ENCODE assay signal across 13 cellular contexts in genomic region chr15:36810656-36811449, GRCh38.
A peak's percentile ranks its signal among the peaks of the same experiment; 100 is the strongest.
DNase-seq lines count a peak whose midpoint lies in the region; ATAC-seq and TF ChIP-seq lines count a peak whose summit lies in the region.
"Had no signal": no experiment of that assay in that cellular context is flagged by ENCODE, and none has a peak within 500 bp of the region (broad histone marks: within the 10 kb centered on the region; RNA-seq: fewer than 3 reads in every experiment).

No MANE protein-coding gene starts in this region.

- POLR2A ChIA-PET in A673 (lab: Charles Lee; ENCODE audit: low non-redundant PET): no interaction called here

- H3K27ac ChIP-seq in A673 (ENCODE audit: low read depth, low read length, poor library complexity, severe bottlenecking) (no peak overlapping the region), esophagus muscularis mucosa (replicated peaks in 1 of 4) (peak overlapping the region; percentile 50 to 78 (median 63))
- H3K27ac ChIP-seq: epithelial cell of prostate, parathyroid adenoma, RWPE1 had no signal

- no peak for TF ChIP-seq POLR2A in esophagus muscularis mucosa (IDR thresholded peaks at IDR 0.05; ENCODE audit: low read depth)

- CTCF ChIA-PET in A673 (lab: Charles Lee): no interaction called here

- 58% methylated on average over 10 of the region's 10 CpGs for WGBS in esophagus muscularis mucosa

- H3K9me3 ChIP-seq in A673 (ENCODE audit: low read depth, low read length, poor library complexity, severe bottlenecking): no peaks in the 10 kb centered on the region
- H3K9me3 ChIP-seq in esophagus muscularis mucosa: no peaks in the 10 kb centered on the region

- BruUV-seq in A673 (replicated peaks; lab: Mats Ljungman, UMichigan): no TSS peak

- peak; percentile 57 for TF ChIP-seq CTCF in A673 (conservative IDR thresholded peaks at IDR 0.05; ENCODE audit: low read depth, low read length)
- TF ChIP-seq CTCF in esophagus muscularis mucosa (IDR thresholded peaks at IDR 0.05): peak in 2 of 3 experiments; percentile 7 to 41

- no peak overlapping the region for H3K4me3 ChIP-seq in A673 (ENCODE audit: low read depth, low read length, poor library complexity, severe bottlenecking)
- no peak overlapping the region for H3K4me3 ChIP-seq in esophagus muscularis mucosa

- H3K36me3 ChIP-seq in A673 (ENCODE audit: insufficient read depth, low read length, poor library complexity, severe bottlenecking) (no peaks in the 10 kb centered on the region), esophagus muscularis mucosa (peaks cover 0 to 5% (median 0%) of the 10 kb centered on the region in 4 donors)

- DNase-seq in A673 (ENCODE audit: low spot score): peak; percentile 33
- DNase-seq in NAMALWA (ENCODE audit: low spot score): peak; percentile 55
- DNase-seq in esophagus muscularis mucosa (ENCODE audit: extremely low spot score): no peak
- DNase-seq in kidney tubule cell (ENCODE audit: low spot score): no peak
- no peak for DNase-seq in kidney glomerular epithelial cell (lab: John Stamatoyannopoulos, UW)
- no peak for DNase-seq in NCI-H2196 treated with DMSO at 0.1 percent for 48 hours (lab: John Stamatoyannopoulos, UW; ENCODE audit: unreplicated experiment)
- no peak for DNase-seq in DMS153 (lab: John Stamatoyannopoulos, UW)
- DNase-seq: activated T-cell treated with anti-CD3 and anti-CD28 coated beads, Interleukin-2, amount 50 U/mL, for 48 hours; CD4-positive, alpha-beta T cell had no signal

- TF ChIP-seq EP300 in esophagus muscularis mucosa (IDR thresholded peaks at IDR 0.05): no peak

- peak; percentile 69 for ATAC-seq in GM19025 (IDR thresholded peaks at IDR 0.05; ENCODE audit: low read depth, unreplicated experiment)

- intact Hi-C loops in A673 (cut with micrococcal nuclease; ENCODE audit: unreplicated experiment) (no loop called here), esophagus muscularis mucosa (cut with DNase I) (no loop called here)

- H3K4me1 ChIP-seq in A673 (ENCODE audit: insufficient read depth, low read length, poor library complexity, severe bottlenecking): no peaks in the 10 kb centered on the region
- H3K4me1 ChIP-seq in esophagus muscularis mucosa: peaks cover 15 to 79% (median 76%) of the 10 kb centered on the region in 4 donors
- H3K4me1 ChIP-seq: parathyroid adenoma had no signal

- H3K27me3 ChIP-seq in A673 (replicated peaks; ENCODE audit: insufficient read depth, low read depth, low read length, poor library complexity) (no peaks in the 10 kb centered on the region), esophagus muscularis mucosa (no peaks in the 10 kb centered on the region)

Comparison
In these comparisons a context has a peak if more than half of its experiments do, and no peak if none do; other contexts are left out.
1. DNase-seq: peak in A673 (single experiment) and NAMALWA (single experiment); none in esophagus muscularis mucosa (single experiment), kidney tubule cell (single experiment), kidney glomerular epithelial cell (single experiment), NCI-H2196 treated with DMSO at 0.1 percent for 48 hours (single experiment) and DMS153 (single experiment).